Comparison of ENCODE assay signal across 17 cellular contexts in the genomic region with DNA sequence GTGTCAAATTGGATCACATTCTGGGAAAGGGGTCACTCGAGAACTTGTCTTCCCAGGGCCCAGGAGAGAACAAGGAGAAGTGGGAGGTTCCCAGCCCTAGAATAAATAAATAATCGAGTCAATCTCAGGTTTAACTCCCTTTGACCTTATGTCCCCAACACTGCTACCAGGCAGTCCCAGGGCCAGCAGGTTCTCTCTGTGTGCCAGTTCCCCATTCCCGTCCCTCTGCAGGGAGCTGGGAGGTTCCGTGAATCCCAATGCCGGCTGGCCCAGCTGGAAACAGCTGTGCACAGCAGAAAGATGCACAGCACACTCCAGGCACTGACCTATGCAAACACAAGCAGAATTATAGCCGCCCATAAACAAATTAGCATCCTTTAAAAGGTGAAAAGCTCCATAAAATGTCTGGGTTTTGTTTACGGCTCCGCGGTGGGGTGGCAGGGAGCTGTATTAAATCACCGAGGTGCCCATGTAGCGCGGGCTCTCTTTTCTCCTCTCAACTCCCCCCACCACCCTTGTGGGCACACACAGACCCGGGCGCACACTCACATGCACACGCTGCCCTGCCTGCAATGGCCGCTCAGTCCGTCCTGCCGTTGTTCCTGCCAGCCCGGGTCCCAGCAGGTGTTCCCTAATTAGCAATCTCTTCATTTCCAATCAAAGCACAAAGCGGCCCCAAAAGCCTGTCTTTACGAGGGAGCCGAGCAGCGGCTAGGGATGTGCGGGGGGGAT. TPM values are rescaled to one million over a fixed set of nuclear protein-coding genes. Genes with fewer than 3 reads are reported as not detected.
DNase-seq lines count a peak whose midpoint lies in the region; ATAC-seq, FAIRE-seq and TF ChIP-seq lines count a peak whose summit lies in the region.
"Had no signal": no experiment of that assay in that cellular context is flagged by ENCODE, and none has a peak within 500 bp of the region (broad histone marks: within the 10 kb centered on the region; RNA-seq: fewer than 3 reads in every experiment).

No MANE protein-coding gene starts in this region.

- TF ChIP-seq CTCF in GM23338 (conservative IDR thresholded peaks at IDR 0.05; ENCODE audit: low read depth in 2 of 2) (no peak), nephron progenitor cell (IDR thresholded peaks at IDR 0.05) (no peak), brain microvascular endothelial cell (IDR thresholded peaks at IDR 0.05; ENCODE audit: low read depth, low read length, missing control alignments) (no peak), foreskin keratinocyte (conservative IDR thresholded peaks at IDR 0.05) (no peak)

- H3K36me3 ChIP-seq in GM23338 (ENCODE audit: insufficient read depth): no peaks in the 10 kb centered on the region
- no peaks in the 10 kb centered on the region for H3K36me3 ChIP-seq in ectodermal cell (ENCODE audit: control insufficient read depth, insufficient read depth, low read length)
- no peaks in the 10 kb centered on the region for H3K36me3 ChIP-seq in brain microvascular endothelial cell (replicated peaks)
- H3K36me3 ChIP-seq: ovary had no signal

- no peak for FAIRE-seq in GM12891 (lab: Jason Lieb, UNC)

- H2AFZ ChIP-seq in GM23338: peak overlapping the region; percentile 98

- H3K27me3 Mint-ChIP-seq in GM23338 (ENCODE audit: insufficient read depth, low read depth, poor library complexity): peaks cover 29% of the 10 kb centered on the region
- H3K27me3 Mint-ChIP-seq in nephron progenitor cell (ENCODE audit: low read depth, poor library complexity): peaks cover 81% of the 10 kb centered on the region

- in situ Hi-C loops in brain microvascular endothelial cell (cut with HindIII; ENCODE audit: low pct_ligation_motif_present, low sequenced_read_pairs): no loop called here

- ATAC-seq in GM23338 (peak; percentile 72), foreskin keratinocyte (no peak)

- H3F3A ChIP-seq in GM23338 (replicated peaks; ENCODE audit: low read depth): no peaks in the 10 kb centered on the region

- H3K4me1 ChIP-seq in GM23338 (ENCODE audit: insufficient read depth) (peaks cover 25% of the 10 kb centered on the region), ectodermal cell (ENCODE audit: control insufficient read depth, insufficient read depth, low read length) (no peaks in the 10 kb centered on the region), foreskin keratinocyte (no peaks in the 10 kb centered on the region)

- H3K36me3 Mint-ChIP-seq in GM23338 (ENCODE audit: low read depth) (no peaks in the 10 kb centered on the region), nephron progenitor cell (ENCODE audit: low read depth) (no peaks in the 10 kb centered on the region)
- H3K36me3 Mint-ChIP-seq: immature natural killer cell, mesothelial cell of epicardium had no signal

- WGBS in ectodermal cell, 2 experiments: 9% methylated on average over 24 of the region's 24 CpGs

- TF ChIP-seq POLR2A in GM12891 (IDR thresholded peaks at IDR 0.05; ENCODE audit: low read depth, low read length): no peak

- no peaks in the 10 kb centered on the region for H3K79me2 ChIP-seq in GM23338 (replicated peaks; ENCODE audit: insufficient read depth)

- peak; percentile 82 for DNase-seq in GM23338 (ENCODE audit: low spot score)
- DNase-seq in NCI-H1417 (lab: John Stamatoyannopoulos, UW): peak in 2 of 3 experiments; percentile 77 to 91
- DNase-seq in nephron progenitor cell: no peak
- DNase-seq in GM12891 (ENCODE audit: insufficient read length, low spot score): no peak
- no peak for DNase-seq in central memory CD4-positive, alpha-beta T cell
- no peak for DNase-seq in brain microvascular endothelial cell
- no peak for DNase-seq in foreskin keratinocyte
- DNase-seq: activated gamma-delta T cell, AML-193, immature natural killer cell, NCI-H2029 treated with DMSO at 0.1 percent for 48 hours, OCI-M1, ovary had no signal

- H4K20me1 ChIP-seq in GM23338 (replicated peaks; ENCODE audit: insufficient read depth): no peaks in the 10 kb centered on the region

- H3K27ac Mint-ChIP-seq in GM23338 (peak overlapping the region; percentile 48; the same call in 1 of the 2 replicates), nephron progenitor cell (no peak overlapping the region)
- H3K27ac Mint-ChIP-seq: mesothelial cell of epicardium had no signal

- H3K9me3 ChIP-seq in ectodermal cell (ENCODE audit: control insufficient read depth, low read length): no peaks in the 10 kb centered on the region
- H3K9me3 ChIP-seq: ovary had no signal

- no peak overlapping the region for H3K27ac ChIP-seq in GM23338 (ENCODE audit: low read depth)
- H3K27ac ChIP-seq in ectodermal cell (ENCODE audit: insufficient read depth, low read depth, low read length, poor library complexity, severe bottlenecking): no peak overlapping the region
- H3K27ac ChIP-seq in brain microvascular endothelial cell: no peak overlapping the region
- no peak overlapping the region for H3K27ac ChIP-seq in foreskin keratinocyte
- H3K27ac ChIP-seq: ovary, VCaP had no signal

- H3K4me3 Mint-ChIP-seq in GM23338: peak overlapping the region; percentile 74
- H3K4me3 Mint-ChIP-seq in nephron progenitor cell: peak overlapping the region; percentile 45
- H3K4me3 Mint-ChIP-seq: immature natural killer cell, mesothelial cell of epicardium had no signal

- H3K4me3 ChIP-seq in GM23338: peak overlapping the region; percentile 74
- H3K4me3 ChIP-seq in ectodermal cell (ENCODE audit: insufficient read depth, low read depth, low read length): peak overlapping the region; percentile 22
- H3K4me3 ChIP-seq in brain microvascular endothelial cell (ENCODE audit: low read depth, low read length): no peak overlapping the region
- H3K4me3 ChIP-seq: ovary had no signal

- no peaks in the 10 kb centered on the region for H3K9me2 ChIP-seq in GM23338 (ENCODE audit: insufficient read depth)

- H3K4me2 ChIP-seq in GM23338: peak overlapping the region; percentile 94

- H3K9me3 Mint-ChIP-seq in GM23338 (no peaks in the 10 kb centered on the region), nephron progenitor cell (no peaks in the 10 kb centered on the region)
- H3K9me3 Mint-ChIP-seq: immature natural killer cell, mesothelial cell of epicardium had no signal

- H3K4me1 Mint-ChIP-seq in GM23338 (peaks cover 33% of the 10 kb centered on the region), nephron progenitor cell (peaks cover 14% of the 10 kb centered on the region)
- H3K4me1 Mint-ChIP-seq: immature natural killer cell, mesothelial cell of epicardium had no signal

- H3K27me3 ChIP-seq in GM23338 (ENCODE audit: insufficient read depth): peaks cover 10% of the 10 kb centered on the region
- peaks cover 25% of the 10 kb centered on the region for H3K27me3 ChIP-seq in ectodermal cell (ENCODE audit: control insufficient read depth, insufficient read depth, low read length, poor library complexity, severe bottlenecking)
- H3K27me3 ChIP-seq in brain microvascular endothelial cell (replicated peaks): peaks cover 17% of the 10 kb centered on the region
- peaks cover 49% of the 10 kb centered on the region for H3K27me3 ChIP-seq in foreskin keratinocyte
- H3K27me3 ChIP-seq: ovary had no signal

TF ChIP-seq in GM23338, 12 proteins besides CTCF, POLR2A, EP300 and RAD21 (continues in another document):
- TF ChIP-seq NANOG (IDR thresholded peaks at IDR 0.05; ENCODE audit: borderline replicate concordance) (no peak), STAT1 (IDR thresholded peaks at IDR 0.05; ENCODE audit: unreplicated experiment) (no peak), JUNB (IDR thresholded peaks at IDR 0.05; ENCODE audit: unreplicated experiment) (no peak), ETS1 (IDR thresholded peaks at IDR 0.05) (no peak), POLR2AphosphoS5 (IDR thresholded peaks at IDR 0.05; ENCODE audit: low read depth) (no peak)

TF ChIP-seq in GM12891, 5 proteins besides CTCF, POLR2A, EP300 and RAD21:
- no peak for TF ChIP-seq PAX5 (IDR thresholded peaks at IDR 0.05; ENCODE audit: insufficient read depth, low read length, severe bottlenecking)
- TF ChIP-seq SPI1 (IDR thresholded peaks at IDR 0.05; ENCODE audit: low read depth, low read length): no peak
- TF ChIP-seq POLR2AphosphoS5 (IDR thresholded peaks at IDR 0.05; ENCODE audit: low read depth, low read length): no peak
- TF ChIP-seq TAF1 (IDR thresholded peaks at IDR 0.05; ENCODE audit: low read depth, low read length): no peak
- TF ChIP-seq POU2F2 (IDR thresholded peaks at IDR 0.05; ENCODE audit: low read depth, low read length): no peak

RNA-seq across cellular contexts. Expression of gene ESRRB, which starts 46.6 kb away (rescaled TPM):
- 0.52 and 1.0 TPM in 2 replicates for total RNA-seq in GM23338 (2014; rRNA removed; shearing (Covaris generic))
- polyA plus RNA-seq in GM23338 (2016; fragmentation: Nextera tagmentation; extraction: Ambion mirVana) (0.09 and 0.31 TPM in 2 replicates), foreskin keratinocyte (not detected in 2 replicates)
- 0.93 TPM for polyA plus RNA-seq in ectodermal cell (2013, experiment 1 of 4)
- polyA plus RNA-seq in ectodermal cell (2013, experiment 2 of 4): 1.2 TPM
- 0.75 TPM for polyA plus RNA-seq in ectodermal cell (2013, experiment 3 of 4)
- polyA plus RNA-seq in ectodermal cell (2013, experiment 4 of 4): 0.85 TPM
- 0.45 TPM for polyA plus RNA-seq in GM12891 (2012; ENCODE audit: low read depth, missing spikeins)
- total RNA-seq in foreskin keratinocyte: not detected in 2 replicates
- total RNA-seq: LHCN-M2 had no signal
- polyA plus RNA-seq: immature natural killer cell, ovary had no signal

Comparison
In these comparisons a context has a peak if more than half of its experiments do, and no peak if none do; other contexts are left out.
1. DNase-seq: peak in GM23338 (single experiment) and NCI-H1417 (2 of 3); none in nephron progenitor cell (single experiment), GM12891 (single experiment), central memory CD4-positive, alpha-beta T cell (single experiment), brain microvascular endothelial cell (single experiment) and foreskin keratinocyte (0 of 2).